In genomic region chr5:42858709-42859108, GRCh38 we compare ENCODE assay signal across 11 cellular contexts. TPM values are rescaled to one million over a fixed set of nuclear protein-coding genes. Genes with fewer than 3 reads are reported as not detected.
DNase-seq lines count a peak whose midpoint lies in the region; ATAC-seq and TF ChIP-seq lines count a peak whose summit lies in the region.
"Had no signal": no experiment of that assay in that cellular context is flagged by ENCODE, and none has a peak within 500 bp of the region (broad histone marks: within the 10 kb centered on the region; RNA-seq: fewer than 3 reads in every experiment).

No MANE protein-coding gene starts in this region.

- H3K27ac Mint-ChIP-seq in neural progenitor cell = no peak overlapping the region
- H3K27ac Mint-ChIP-seq: effector memory CD8-positive, alpha-beta T cell had no signal

- H3K4me2 ChIP-seq in neural progenitor cell = no peak overlapping the region

- H3K36me3 Mint-ChIP-seq in neural progenitor cell = no peaks in the 10 kb centered on the region

- H3K9me3 Mint-ChIP-seq in neural progenitor cell = peaks cover 7% of the 10 kb centered on the region

- no peak overlapping the region for H3K4me3 ChIP-seq in neural progenitor cell

- H3K4me1 ChIP-seq in neural progenitor cell = peaks cover 7% of the 10 kb centered on the region

- H3K4me1 Mint-ChIP-seq in neural progenitor cell = peaks cover 11% of the 10 kb centered on the region

- no peaks in the 10 kb centered on the region for H3K27me3 ChIP-seq in neural progenitor cell

- peak overlapping the region; percentile 84 for H3K27ac ChIP-seq in VCaP
- no peak overlapping the region for H3K27ac ChIP-seq in neural progenitor cell

- no peaks in the 10 kb centered on the region for H3K79me2 ChIP-seq in neural progenitor cell (ENCODE audit: low read depth)

- DNase-seq in Ammon's horn (ENCODE audit: low spot score) (peak; percentile 91), head of caudate nucleus (peak; percentile 13 to 89 (median 72)), neural progenitor cell (ENCODE audit: low spot score) (peak; percentile 70), NCI-H187 (lab: John Stamatoyannopoulos, UW) (no peak)
- no peak for DNase-seq in stimulated activated CD4-positive, alpha-beta T cell treated with anti-CD3 and anti-CD28 coated beads, Interleukin-12 subunit alpha, Interleukin-12 subunit beta, amount 100 ng/mL, for 4 hours
- DNase-seq: ACHN; effector memory CD8-positive, alpha-beta T cell; RPMI8226 had no signal

- TF ChIP-seq CTCF in VCaP (conservative IDR thresholded peaks at IDR 0.05) = no peak
- TF ChIP-seq CTCF in neural progenitor cell (IDR thresholded peaks at IDR 0.05) = no peak

- no peaks in the 10 kb centered on the region for H3F3A ChIP-seq in neural progenitor cell (ENCODE audit: low read depth)

- H3K36me3 ChIP-seq in neural progenitor cell = no peaks in the 10 kb centered on the region

- no peak overlapping the region for H3K9ac ChIP-seq in neural progenitor cell

- H4K20me1 ChIP-seq in neural progenitor cell (ENCODE audit: low read depth) = no peaks in the 10 kb centered on the region

- peak overlapping the region; percentile 90 for H2AFZ ChIP-seq in neural progenitor cell (replicated peaks)

- H3K9me3 ChIP-seq in neural progenitor cell (ENCODE audit: low read depth) = peaks cover 5% of the 10 kb centered on the region

- ATAC-seq in GM19467 (IDR thresholded peaks at IDR 0.05; ENCODE audit: unreplicated experiment) = no peak
- no peak for ATAC-seq in GM19395 (IDR thresholded peaks at IDR 0.05; ENCODE audit: unreplicated experiment)
- ATAC-seq: effector memory CD8-positive, alpha-beta T cell had no signal

- no peak overlapping the region for H3K4me3 Mint-ChIP-seq in neural progenitor cell
- H3K4me3 Mint-ChIP-seq: effector memory CD8-positive, alpha-beta T cell had no signal

- intact Hi-C loops in head of caudate nucleus (cut with DNase I) = loop anchor here (5.0 kb wide), 1 partner anchor 51 kb away; no protein-coding TSS in a partner anchor

- H3K27me3 Mint-ChIP-seq in neural progenitor cell (ENCODE audit: insufficient read depth, low read depth) = peaks cover 4% of the 10 kb centered on the region

RNA-seq across cellular contexts. Expression of gene SELENOP, which starts 47.0 kb away (rescaled TPM):
- total RNA-seq in neural progenitor cell (ENCODE audit: low replicate concordance) = 1.4 and 2.0 TPM in 2 replicates

Comparison
In these comparisons a context has a peak if more than half of its experiments do, and no peak if none do; other contexts are left out.
1. DNase-seq: peak in Ammon's horn (single experiment), head of caudate nucleus (42 of 42) and neural progenitor cell (single experiment); none in stimulated activated CD4-positive, alpha-beta T cell treated with anti-CD3 and anti-CD28 coated beads, Interleukin-12 subunit alpha, Interleukin-12 subunit beta, amount 100 ng/mL, for 4 hours (single experiment) and NCI-H187 (0 of 2).